In the genomic region with DNA sequence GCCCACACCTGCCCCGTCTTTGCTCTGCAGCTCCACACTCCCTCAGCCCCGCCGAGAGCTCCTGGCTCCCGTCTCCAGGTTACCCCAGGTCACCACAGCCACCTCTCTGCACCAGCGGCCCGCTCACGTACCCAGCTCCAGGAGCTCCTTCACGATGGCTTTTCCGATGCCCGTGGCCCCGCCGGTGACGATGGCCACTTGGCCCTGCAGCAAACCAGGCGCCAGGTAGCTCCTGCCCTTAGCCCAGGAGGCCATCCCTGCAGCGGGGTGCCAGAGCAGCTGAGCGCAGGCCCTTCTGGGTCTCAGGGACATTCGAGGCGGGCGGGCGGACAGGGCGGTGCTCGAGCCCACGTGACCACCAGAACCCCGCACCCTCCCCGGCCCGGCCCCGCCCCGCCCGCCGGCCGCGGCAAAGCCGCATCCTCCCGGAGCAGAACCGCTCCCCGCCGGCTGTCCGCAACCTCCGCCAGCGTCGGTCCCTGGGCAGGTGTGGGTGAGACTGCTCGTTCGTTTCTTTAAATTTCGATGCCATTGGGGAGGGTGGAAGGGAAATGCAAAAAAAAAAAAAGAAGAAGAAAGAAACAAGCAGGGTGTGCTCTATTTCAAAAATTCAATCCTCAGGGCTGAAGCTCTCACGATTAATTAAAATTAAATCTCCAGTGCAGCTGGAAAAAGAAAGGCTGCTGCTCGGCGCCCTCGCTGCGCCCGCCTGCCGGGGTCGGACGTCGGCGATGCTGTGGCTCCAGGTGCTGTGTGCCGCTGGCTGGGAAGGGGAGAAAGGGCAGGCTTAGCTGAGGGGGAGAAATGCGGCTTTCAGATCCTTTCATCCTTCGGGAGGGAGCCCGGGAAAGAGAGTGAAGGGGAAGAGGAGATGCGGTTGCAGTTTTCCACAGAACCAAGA, we compare ENCODE assay signal across 8 cellular contexts. TPM values are rescaled to one million over a fixed set of nuclear protein-coding genes. Genes with fewer than 3 reads are reported as not detected.
DNase-seq lines count a peak whose midpoint lies in the region; ATAC-seq and TF ChIP-seq lines count a peak whose summit lies in the region.

A gene (minus strand): TSS at position 323 of the 901 bp plus-strand sequence. CDS start 68 bp downstream, at position 255.
A gene with protein sequence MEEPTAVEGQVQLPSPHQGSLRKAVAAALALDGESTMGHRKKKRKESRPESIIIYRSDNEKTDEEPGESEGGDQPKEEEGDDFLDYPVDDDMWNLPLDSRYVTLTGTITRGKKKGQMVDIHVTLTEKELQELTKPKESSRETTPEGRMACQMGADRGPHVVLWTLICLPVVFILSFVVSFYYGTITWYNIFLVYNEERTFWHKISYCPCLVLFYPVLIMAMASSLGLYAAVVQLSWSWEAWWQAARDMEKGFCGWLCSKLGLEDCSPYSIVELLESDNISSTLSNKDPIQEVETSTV (plus strand): TSS at position 433 of the 901 bp plus-strand sequence. CDS start 14,045 bp downstream, outside the sequence.

- peak within 1 kb of the TSS; percentile 81 for H3K4me3 Mint-ChIP-seq in chondrocyte (ENCODE audit: unreplicated experiment)

- POLR2A ChIA-PET in AG04450 (lab: Yijun Ruan, JAX), result interaction anchor here (0.6 to 1.1 kb wide), 3 partner anchors 21 to 33 kb away, joined by 3 to 6 read pairs (median 6); a partner anchor contains a TSS

- CTCF ChIA-PET in AG04450 (lab: Charles Lee), result interaction anchor here (0.7 to 0.9 kb wide), 2 partner anchors 48 to 810 kb away, joined by 4 to 5 read pairs; no protein-coding TSS in a partner anchor

- H3K9me3 Mint-ChIP-seq in chondrocyte (ENCODE audit: low read depth), result no peaks in the 10 kb centered on the region

- intact Hi-C loops in left colon (cut with DNase I, micrococcal nuclease), result no loop called here

- ATAC-seq in GM18873 (IDR thresholded peaks at IDR 0.05; ENCODE audit: low FRiP score, unreplicated experiment) (peak; percentile 90), HG03097 (IDR thresholded peaks at IDR 0.05; ENCODE audit: low FRiP score, unreplicated experiment) (peak; percentile 80), left colon (peak; percentile 98)

- no peak for DNase-seq in AG04450 (ENCODE audit: low read depth, low spot score)
- DNase-seq in NCI-H2227 treated with DMSO at 0.1 percent for 48 hours (lab: John Stamatoyannopoulos, UW), result peak; percentile 77
- DNase-seq in activated CD4-positive, alpha-beta T cell treated with anti-CD3 and anti-CD28 coated beads for 24 hours (ENCODE audit: low read depth in 2 of 2), result peak; percentile 54 to 73
- DNase-seq in chondrocyte (ENCODE audit: low spot score), result no peak
- DNase-seq in left colon, result peak; percentile 87 to 89
- DNase-seq in stimulated activated CD4-positive, alpha-beta T cell treated with anti-CD3 and anti-CD28 coated beads, Interleukin-1b, Interleukin-23, amount 100 ng/mL, for 4 hours (ENCODE audit: low read depth in 2 of 2), result peak; percentile 43 to 70

- no peak within 1 kb of the TSS for H3K27ac ChIP-seq in AG04450 (ENCODE audit: low read depth, low read length)

- H3K36me3 Mint-ChIP-seq in chondrocyte (ENCODE audit: low read depth), result no peaks in the 10 kb centered on the region

- no peaks in the 10 kb centered on the region for H3K27me3 ChIP-seq in AG04450 (ENCODE audit: control insufficient read depth, insufficient read depth, low read length)

- TF ChIP-seq CTCF in AG04450 (IDR thresholded peaks at IDR 0.05; ENCODE audit: low read depth, low read length) (no peak), chondrocyte (IDR thresholded peaks at IDR 0.05) (no peak)

- peaks cover 23% of the 10 kb centered on the region for H3K4me1 Mint-ChIP-seq in chondrocyte (ENCODE audit: low read depth)

- no peaks in the 10 kb centered on the region; the same call in 1 of the 2 replicates for H3K9me3 ChIP-seq in AG04450 (ENCODE audit: control insufficient read depth, insufficient read depth, low read length)

- H3K27ac Mint-ChIP-seq in chondrocyte (ENCODE audit: unreplicated experiment), result peak within 1 kb of the TSS; percentile 65

- H3K27me3 Mint-ChIP-seq in chondrocyte (ENCODE audit: low read depth), result no peaks in the 10 kb centered on the region

- H3K4me3 ChIP-seq in AG04450 (ENCODE audit: low read depth, low read length), result peak within 1 kb of the TSS; percentile 89

RNA-seq across cellular contexts. Expression of the first gene that starts in this region (rescaled TPM):
- polyA plus RNA-seq in AG04450 (2011; rRNA removed), result 12.7 and 16.7 TPM in 2 replicates
- polyA minus RNA-seq in AG04450 (2011; rRNA and poly(A)+ RNA removed), result 6.7 and 12.0 TPM in 2 replicates
- total RNA-seq in chondrocyte, result 6.6 to 10.1 TPM (median 9.1 TPM) in 3 replicates
- 10 to 100 TPM; 20.2 to 26.6 TPM for total RNA-seq in left colon

RNA-seq across cellular contexts. Expression of the second gene that starts in this region (rescaled TPM):
- polyA plus RNA-seq in AG04450 (2011; rRNA removed), result 0.16 and 0.35 TPM in 2 replicates
- polyA minus RNA-seq in AG04450 (2011; rRNA and poly(A)+ RNA removed), result 0.30 and 0.41 TPM in 2 replicates
- 1.3 to 2.0 TPM (median 1.5 TPM) in 3 replicates for total RNA-seq in chondrocyte
- total RNA-seq in left colon, result under 1 TPM; 0.22 to 0.37 TPM

Comparison
In these comparisons a context has a peak if more than half of its experiments do, and no peak if none do; other contexts are left out.
1. DNase-seq: peak in NCI-H2227 treated with DMSO at 0.1 percent for 48 hours (single experiment), activated CD4-positive, alpha-beta T cell treated with anti-CD3 and anti-CD28 coated beads for 24 hours (2 of 2), left colon (2 of 2) and stimulated activated CD4-positive, alpha-beta T cell treated with anti-CD3 and anti-CD28 coated beads, Interleukin-1b, Interleukin-23, amount 100 ng/mL, for 4 hours (2 of 2); none in AG04450 (single experiment) and chondrocyte (single experiment).
2. Peak in every context shown above with its lines, with median percentiles within 50 percentile points of each other: ATAC-seq.